8 cellular contexts compared by ENCODE assay signal in the genomic region with DNA sequence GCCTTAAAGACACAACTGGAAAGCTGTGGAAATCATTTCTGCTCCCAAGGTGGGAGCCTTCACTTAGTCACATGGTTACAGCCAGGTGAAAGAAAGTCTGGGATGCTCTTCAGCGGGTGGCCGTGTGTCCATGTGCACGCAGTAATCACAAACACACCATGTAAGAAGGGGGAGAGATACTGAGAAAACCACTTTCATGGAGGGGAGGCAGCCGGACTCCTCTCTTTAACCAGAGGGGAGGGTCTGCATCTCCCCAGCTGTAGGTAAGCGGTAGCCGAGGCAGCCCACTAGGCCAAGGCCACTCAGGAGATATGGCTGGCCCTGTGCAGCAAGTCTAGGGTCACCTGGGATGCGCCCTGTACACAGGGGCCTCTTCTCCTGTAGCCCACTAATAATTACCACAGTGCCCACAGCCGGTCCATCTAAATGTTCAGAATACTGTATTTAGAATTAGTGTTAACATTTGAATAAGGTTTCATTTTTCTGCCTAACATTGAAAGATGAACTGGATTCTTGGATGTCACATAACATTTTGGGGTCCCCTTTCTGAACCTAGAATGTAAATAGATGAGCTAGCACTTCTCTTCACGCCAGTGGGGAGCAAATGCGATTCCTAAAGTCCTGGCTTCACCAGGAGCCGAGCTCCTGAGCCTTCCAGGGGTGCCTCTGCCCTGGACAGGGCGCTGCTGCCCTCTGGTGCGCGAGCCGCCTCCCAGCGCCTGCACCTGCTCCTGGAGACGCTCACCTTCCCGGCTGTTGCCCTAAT. TPM values are rescaled to one million over a fixed set of nuclear protein-coding genes. Genes with fewer than 3 reads are reported as not detected.
DNase-seq lines count a peak whose midpoint lies in the region; ATAC-seq and TF ChIP-seq lines count a peak whose summit lies in the region.

No MANE protein-coding gene starts in this region.

- H3K79me2 ChIP-seq in mammary epithelial cell (ENCODE audit: insufficient read depth, low read length): no peaks in the 10 kb centered on the region

- H3K36me3 ChIP-seq in mammary epithelial cell (ENCODE audit: insufficient read depth, low read length) (no peaks in the 10 kb centered on the region), lung (ENCODE audit: control insufficient read depth in 2 of 2, insufficient read depth in 2 of 2, low read length in 2 of 2) (no peaks in the 10 kb centered on the region)

- H3K4me3 ChIP-seq in mammary epithelial cell (replicated peaks in 1 of 3; ENCODE audit: insufficient read depth in 1 of 3, low read depth in 2 of 3, low read length in 3 of 3) (no peak overlapping the region), lung (no peak overlapping the region)

- ATAC-seq in GM21381 (IDR thresholded peaks at IDR 0.05; ENCODE audit: unreplicated experiment) (peak; percentile 78), lung (ENCODE audit: insufficient read depth, low FRiP score) (peak; percentile 55), HG02938 (IDR thresholded peaks at IDR 0.05; ENCODE audit: unreplicated experiment) (no peak)

- H2AFZ ChIP-seq in mammary epithelial cell (ENCODE audit: low read depth, low read length): no peak overlapping the region

- no peaks in the 10 kb centered on the region for H4K20me1 ChIP-seq in mammary epithelial cell (ENCODE audit: insufficient read depth, low read length)

- TF ChIP-seq CTCF in mammary epithelial cell (conservative IDR thresholded peaks at IDR 0.05 in 1 of 2, IDR thresholded peaks at IDR 0.05 in 1 of 2; ENCODE audit: extremely low read depth in 1 of 2, insufficient read depth in 1 of 2, low read depth in 1 of 2, low read length in 2 of 2): peak; percentile 46 to 79
- TF ChIP-seq CTCF in lung (IDR thresholded peaks at IDR 0.05; ENCODE audit: control extremely low read depth, extremely low read depth): peak; percentile 32

- WGBS in mammary epithelial cell (ENCODE audit: low coverage, missing lambda C conversion rate): 40% methylated on average over 18 of the region's 18 CpGs
- 48 to 51% methylated on average over 18 of the region's 18 CpGs for WGBS in lung, 2 donors

- dilution Hi-C loops in mammary epithelial cell (cut with HindIII; ENCODE audit: low sequenced_read_pairs): no loop called here

- no peak overlapping the region for H3K27ac Mint-ChIP-seq in T-helper 2 cell treated with Interferon-gamma antibody and Interleukin-4, amounts not matched to agents 5 μg/mL and 100 μg/mL, for 36 hours

- no peaks in the 10 kb centered on the region for H3K9me3 ChIP-seq in mammary epithelial cell (replicated peaks; ENCODE audit: insufficient read depth, low read length)
- H3K9me3 ChIP-seq in lung (ENCODE audit: control insufficient read depth in 2 of 2, insufficient read depth in 1 of 2, low read length in 1 of 2): peaks cover 0 to 2% of the 10 kb centered on the region in 2 donors

- H3K4me2 ChIP-seq in mammary epithelial cell (ENCODE audit: insufficient read depth, low read depth, low read length): no peak overlapping the region

- no peak overlapping the region for H3K4me3 Mint-ChIP-seq in T-helper 2 cell treated with Interferon-gamma antibody and Interleukin-4, amounts not matched to agents 5 μg/mL and 100 μg/mL, for 36 hours

- no peak overlapping the region for H3K27ac ChIP-seq in mammary epithelial cell (ENCODE audit: insufficient read depth, low read depth, low read length)
- H3K27ac ChIP-seq in lung (ENCODE audit: low read depth in 1 of 2, low read length in 1 of 2): no peak overlapping the region

- intact Hi-C loops in mammary epithelial cell (cut with micrococcal nuclease): loop anchor here (1.0 kb wide), 3 partner anchors 145 to 367 kb away; no protein-coding TSS in a partner anchor

- CTCF ChIA-PET in mammary epithelial cell (lab: Charles Lee; ENCODE audit: low non-redundant PET): no interaction called here

- H3K4me1 Mint-ChIP-seq in T-helper 2 cell treated with Interferon-gamma antibody and Interleukin-4, amounts not matched to agents 5 μg/mL and 100 μg/mL, for 36 hours (ENCODE audit: low read depth): peaks cover 2% of the 10 kb centered on the region

- DNase-seq in DMS153 (lab: John Stamatoyannopoulos, UW): peak; percentile 9
- peak; percentile 58 for DNase-seq in KBM-7
- peak; percentile 9 for DNase-seq in T-helper 2 cell treated with Interferon-gamma antibody and Interleukin-4, amounts not matched to agents 5 μg/mL and 100 μg/mL, for 36 hours (ENCODE audit: low spot score)
- peak; percentile 20 for DNase-seq in mammary epithelial cell
- DNase-seq in lung (ENCODE audit: low spot score): peak; percentile 42
- peak; percentile 36 for DNase-seq in stimulated activated naive CD4-positive, alpha-beta T cell treated with Interleukin-2 at 50 U/mL for 16 hours (lab: John Stamatoyannopoulos, UW)

- no peaks in the 10 kb centered on the region for H3K27me3 ChIP-seq in mammary epithelial cell (ENCODE audit: insufficient read depth, low read length)
- H3K27me3 ChIP-seq in lung (ENCODE audit: control insufficient read depth, insufficient read depth): no peaks in the 10 kb centered on the region

- H3K9me3 Mint-ChIP-seq in T-helper 2 cell treated with Interferon-gamma antibody and Interleukin-4, amounts not matched to agents 5 μg/mL and 100 μg/mL, for 36 hours: no peaks in the 10 kb centered on the region

- no peaks in the 10 kb centered on the region for H3K36me3 Mint-ChIP-seq in T-helper 2 cell treated with Interferon-gamma antibody and Interleukin-4, amounts not matched to agents 5 μg/mL and 100 μg/mL, for 36 hours (ENCODE audit: low read depth)

- H3K4me1 ChIP-seq in mammary epithelial cell (ENCODE audit: insufficient read depth, low read length) (no peaks in the 10 kb centered on the region), lung (ENCODE audit: control insufficient read depth in 2 of 2, insufficient read depth in 2 of 2, low read length in 2 of 2) (no peaks in the 10 kb centered on the region)

- BruUV-seq in mammary epithelial cell (replicated peaks; lab: Mats Ljungman, UMichigan): no TSS peak

- in situ Hi-C loops in KBM-7 (cut with MboI; ENCODE audit: low pct_unique_long_range_greater_than_20kb, low sequenced_read_pairs) (no loop called here), mammary epithelial cell (cut with MboI; ENCODE audit: low sequenced_read_pairs in 2 of 2) (loop anchor here in 1 of 2 donors (25.0 kb wide), 1 partner anchor 355 kb away; no protein-coding TSS in a partner anchor)

- H3K9ac ChIP-seq in mammary epithelial cell (ENCODE audit: insufficient read depth, low read length): no peak overlapping the region

- H3K27me3 Mint-ChIP-seq in T-helper 2 cell treated with Interferon-gamma antibody and Interleukin-4, amounts not matched to agents 5 μg/mL and 100 μg/mL, for 36 hours (ENCODE audit: low read depth): peaks cover 28% of the 10 kb centered on the region

RNA-seq across cellular contexts. Expression of a gene that starts 15.9 kb away (rescaled TPM):
- total RNA-seq in mammary epithelial cell: not detected
- polyA plus RNA-seq in mammary epithelial cell: not detected
- not detected for polyA minus RNA-seq in mammary epithelial cell
- total RNA-seq in lung: under 1 TPM in 1 of 2 donors, not detected in 1; 0.23 TPM
- under 1 TPM in 1 of 2 donors, not detected in 1; 0.02 TPM for polyA plus RNA-seq in lung

RNA-seq across cellular contexts. Expression of a gene that starts 19.0 kb away (rescaled TPM):
- not detected for total RNA-seq in mammary epithelial cell
- not detected for polyA plus RNA-seq in mammary epithelial cell
- polyA minus RNA-seq in mammary epithelial cell: not detected
- total RNA-seq in lung: under 1 TPM; 0.31 to 0.34 TPM
- under 1 TPM; 0.16 to 0.39 TPM for polyA plus RNA-seq in lung
